In the genomic region with DNA sequence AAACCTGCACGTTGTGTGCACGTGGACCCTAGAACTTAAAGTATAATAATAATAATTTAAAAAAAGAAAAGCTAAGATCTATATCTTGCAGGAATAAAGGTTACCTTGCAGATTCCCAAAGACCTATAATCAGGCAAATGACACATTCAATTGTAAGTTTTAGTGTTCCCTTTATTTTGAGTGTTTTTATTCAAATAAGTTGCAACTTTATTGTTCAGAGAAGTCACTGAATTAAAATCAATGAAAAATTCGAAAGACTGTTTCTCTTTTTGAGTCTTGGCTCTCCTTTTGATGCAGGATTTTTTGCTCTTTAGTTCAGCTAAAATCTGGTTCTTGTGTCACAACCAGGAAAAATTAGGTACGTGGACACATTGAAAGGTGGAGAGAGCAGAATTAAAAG, we compare ENCODE assay signal across 8 cellular contexts. TPM values are rescaled to one million over a fixed set of nuclear protein-coding genes. Genes with fewer than 3 reads are reported as not detected.
"Had no signal": no experiment of that assay in that cellular context is flagged by ENCODE, and none has a peak within 500 bp of the region (broad histone marks: within the 10 kb centered on the region; RNA-seq: fewer than 3 reads in every experiment).

No MANE protein-coding gene starts in this region.

- FAIRE-seq: HepG2, HTR-8/SVneo had no signal

- H3K27ac ChIP-seq: HL-60, KMS-11 had no signal

- H3K9ac ChIP-seq: KMS-11 had no signal

- ATAC-seq: HepG2 had no signal

- H3K4me2 ChIP-seq: KMS-11 had no signal

- DNase-seq: IMR-90, KBM-7, KG1 had no signal

RNA-seq across cellular contexts. Expression of a gene that starts 27.8 kb away (rescaled TPM):
- total RNA-seq: HT1080 had no signal
